Comparison of ENCODE assay signal across 13 cellular contexts in genomic region chr10:10438335-10439123, GRCh38.
"Had no signal": no experiment of that assay in that cellular context is flagged by ENCODE, and none has a peak within 500 bp of the region (broad histone marks: within the 10 kb centered on the region; RNA-seq: fewer than 3 reads in every experiment).

No MANE protein-coding gene starts in this region.

- ATAC-seq: activated T-cell treated with anti-CD3 and anti-CD28 coated beads, Interleukin-2, amount 50 U/mL, for 72 hours; right lobe of liver; stimulated activated naive CD8-positive, alpha-beta T cell treated with anti-CD3 and anti-CD28 coated beads, Interleukin-15, amount 100 ng/mL, for 72 hours; upper lobe of right lung had no signal

- DNase-seq: activated CD4-positive, alpha-beta T cell treated with anti-CD3 and anti-CD28 coated beads, Interleukin-2, amount 10 ng/mL, durations not matched to agents 7 days and 5 days; activated CD4-positive, CD25-positive, alpha-beta regulatory T cell; activated CD8-positive, alpha-beta memory T cell treated with anti-CD3 and anti-CD28 coated beads, Interleukin-2, amount 50 U/mL, for 48 hours; activated gamma-delta T cell treated with Interleukin-2 at 50 U/mL for 16 hours; activated naive CD8-positive, alpha-beta T cell treated with anti-CD3 and anti-CD28 coated beads for 36 hours; activated T-cell treated with anti-CD3 and anti-CD28 coated beads, Interleukin-2, amount 50 U/mL, for 72 hours; colonic mucosa; kidney glomerular epithelial cell; right lobe of liver; stimulated activated naive CD8-positive, alpha-beta T cell treated with anti-CD3 and anti-CD28 coated beads, Interleukin-15, amount 100 ng/mL, for 72 hours; SW 1271; testis; upper lobe of right lung had no signal
